ENCODE assay signal across 15 cellular contexts in the genomic region with DNA sequence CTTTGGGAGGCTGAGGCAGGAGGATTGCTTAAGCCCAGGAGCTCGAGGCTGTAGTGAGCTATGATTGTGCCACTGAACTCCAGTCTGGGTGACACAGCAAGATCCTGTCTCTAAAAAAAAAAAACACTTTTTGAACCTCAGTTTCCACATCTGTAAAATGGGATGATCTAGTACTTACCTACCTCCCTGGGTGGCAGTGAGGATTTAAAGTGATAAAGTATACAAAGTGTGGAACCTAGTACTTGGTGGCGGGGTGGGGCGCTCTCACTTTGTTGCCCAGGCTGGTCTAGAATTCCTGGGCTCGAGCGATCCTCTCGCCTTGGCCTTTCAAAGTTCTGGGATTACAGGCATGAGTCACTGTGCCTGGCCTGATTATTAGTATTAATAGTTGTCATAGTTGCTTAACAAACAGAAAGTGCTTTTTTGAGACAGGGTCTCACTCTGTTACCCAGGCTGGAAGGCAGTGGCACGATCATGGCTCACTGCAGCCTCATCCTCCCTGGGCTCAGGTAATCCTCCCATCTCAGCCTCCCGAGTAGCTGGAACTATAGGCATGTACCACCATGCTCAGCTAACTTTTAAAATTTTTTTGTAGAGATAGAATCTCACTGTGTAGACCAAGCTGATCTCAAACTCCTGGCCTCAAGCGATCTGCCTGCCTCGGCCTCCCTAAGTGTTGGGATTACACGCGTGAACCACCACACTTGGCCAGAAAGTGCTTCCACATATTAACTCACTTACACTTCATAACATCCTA. TPM values are rescaled to one million over a fixed set of nuclear protein-coding genes. Genes with fewer than 3 reads are reported as not detected.
DNase-seq lines count a peak whose midpoint lies in the region; ATAC-seq and TF ChIP-seq lines count a peak whose summit lies in the region.
"Had no signal": no experiment of that assay in that cellular context is flagged by ENCODE, and none has a peak within 500 bp of the region (broad histone marks: within the 10 kb centered on the region; RNA-seq: fewer than 3 reads in every experiment).

No MANE protein-coding gene starts in this region.

- WGBS in esophagus squamous epithelium, 2 donors, result 66 to 77% methylated on average over 9 to 12 of the region's 12 CpGs
- 84 to 96% methylated on average over 12 of the region's 12 CpGs for WGBS in body of pancreas, 2 donors

- TF ChIP-seq CTCF in esophagus squamous epithelium (IDR thresholded peaks at IDR 0.05) (no peak), body of pancreas (IDR thresholded peaks at IDR 0.05) (no peak)

- H3K36me3 ChIP-seq in esophagus squamous epithelium (no peaks in the 10 kb centered on the region), muscle layer of colon (ENCODE audit: insufficient read depth, low read length) (no peaks in the 10 kb centered on the region), body of pancreas (replicated peaks in 1 of 2; ENCODE audit: insufficient read depth in 1 of 2, low read depth in 2 of 2) (no peaks in the 10 kb centered on the region)
- H3K36me3 ChIP-seq: BE2C had no signal

- H3K27me3 ChIP-seq in esophagus squamous epithelium, result no peaks in the 10 kb centered on the region
- no peaks in the 10 kb centered on the region for H3K27me3 ChIP-seq in muscle layer of colon (ENCODE audit: control insufficient read depth in 1 of 2, insufficient read depth in 2 of 2, low read length in 2 of 2)
- H3K27me3 ChIP-seq in body of pancreas, result no peaks in the 10 kb centered on the region
- H3K27me3 ChIP-seq: BE2C had no signal

- ATAC-seq in body of pancreas, result no peak
- ATAC-seq: activated CD8-positive, alpha-beta memory T cell treated with anti-CD3 and anti-CD28 coated beads, Interleukin-2, amount 10 ng/mL, durations not matched to agents 7 days and 5 days; activated naive CD4-positive, alpha-beta T cell treated with anti-CD3 and anti-CD28 coated beads, Interleukin-2, amount 50 U/mL, for 72 hours had no signal

- no peak for TF ChIP-seq POLR2A in esophagus squamous epithelium (IDR thresholded peaks at IDR 0.05)
- no peak for TF ChIP-seq POLR2A in body of pancreas (IDR thresholded peaks at IDR 0.05)

- no peak overlapping the region for H3K9ac ChIP-seq in muscle layer of colon (ENCODE audit: low read length)

- intact Hi-C loops in esophagus squamous epithelium (cut with DNase I) (no loop called here), body of pancreas (cut with DNase I) (no loop called here)

- H3K4me1 ChIP-seq in esophagus squamous epithelium, result peaks cover 8 to 67% (median 35%) of the 10 kb centered on the region in 3 donors
- H3K4me1 ChIP-seq in muscle layer of colon (ENCODE audit: insufficient read depth, low read length), result peaks cover 1% of the 10 kb centered on the region
- H3K4me1 ChIP-seq in body of pancreas, result no peaks in the 10 kb centered on the region
- H3K4me1 ChIP-seq: BE2C had no signal

- no peak overlapping the region for H3K4me3 ChIP-seq in esophagus squamous epithelium
- no peak overlapping the region for H3K4me3 ChIP-seq in muscle layer of colon (ENCODE audit: low read depth in 1 of 2, low read length in 2 of 2)
- no peak overlapping the region for H3K4me3 ChIP-seq in body of pancreas

- DNase-seq in esophagus squamous epithelium (lab: John Stamatoyannopoulos, UW) (no peak), NCI-H1105 (lab: John Stamatoyannopoulos, UW) (no peak), NCI-H446 (lab: John Stamatoyannopoulos, UW) (no peak), body of pancreas (no peak)
- DNase-seq in activated T-cell treated with anti-CD3 and anti-CD28 coated beads, Interleukin-2, amount 50 U/mL, for 48 hours, result no peak
- DNase-seq: activated CD8-positive, alpha-beta memory T cell treated with anti-CD3 and anti-CD28 coated beads, Interleukin-2, amount 10 ng/mL, durations not matched to agents 7 days and 5 days; BE2C; effector memory CD4-positive, alpha-beta T cell; NCI-H2107; NK-92 treated with Interleukin-12 subunit alpha and Interleukin-12 subunit beta, amount 100 ng/mL, for 24 hours; stimulated activated CD8-positive, alpha-beta memory T cell treated with anti-CD3 and anti-CD28 coated beads, Interleukin-4, amount 100 ng/mL, for 48 hours had no signal

- H3K27ac ChIP-seq in angular gyrus (ENCODE audit: low read depth, low read length), result peak overlapping the region; percentile 69
- H3K27ac ChIP-seq in esophagus squamous epithelium, result peak overlapping the region; percentile 30 to 86 (median 62)
- peak overlapping the region; percentile 21 for H3K27ac ChIP-seq in muscle layer of colon (ENCODE audit: low read depth, low read length)
- H3K27ac ChIP-seq in temporal lobe (ENCODE audit: low read depth, low read length), result peak overlapping the region; percentile 88
- peak overlapping the region in 2 of 4 donors; percentile 28 to 51 for H3K27ac ChIP-seq in body of pancreas

- no peaks in the 10 kb centered on the region for H3K9me3 ChIP-seq in esophagus squamous epithelium
- H3K9me3 ChIP-seq in muscle layer of colon (ENCODE audit: low read length), result no peaks in the 10 kb centered on the region
- H3K9me3 ChIP-seq in body of pancreas, result no peaks in the 10 kb centered on the region
- H3K9me3 ChIP-seq: BE2C had no signal

RNA-seq across cellular contexts. Expression of a gene that starts 7.0 kb away (rescaled TPM):
- total RNA-seq in esophagus squamous epithelium, result 100 to 1,000 TPM in 2 of 4 donors, 10 to 100 TPM in 1, 1 to 10 TPM in 1; 5.9 to 248 (median 92.6) TPM
- 18.2 TPM for total RNA-seq in temporal lobe
- 100 to 1,000 TPM; 109 to 198 TPM for total RNA-seq in body of pancreas

RNA-seq across cellular contexts. Expression of a gene that starts 15.5 kb away (rescaled TPM):
- 10 to 100 TPM; 10.4 to 36.8 (median 16.4) TPM for total RNA-seq in esophagus squamous epithelium
- total RNA-seq in temporal lobe, result 14.5 TPM
- total RNA-seq in body of pancreas, result 10 to 100 TPM; 20.2 to 28.7 TPM

RNA-seq across cellular contexts. Expression of a gene that starts 27.8 kb away (rescaled TPM):
- 10 to 100 TPM; 44.5 to 74.8 (median 56.8) TPM for total RNA-seq in esophagus squamous epithelium
- total RNA-seq in temporal lobe, result 10.3 TPM
- total RNA-seq in body of pancreas, result 10 to 100 TPM; 41.0 to 43.8 TPM

RNA-seq across cellular contexts. Expression of a gene that starts 27.9 kb away (rescaled TPM):
- total RNA-seq in esophagus squamous epithelium (1 to 10 TPM; 4.1 to 6.5 (median 5.5) TPM), temporal lobe (3.2 TPM), body of pancreas (1 to 10 TPM; 3.3 to 5.2 TPM)

RNA-seq across cellular contexts. Expression of a gene that starts 31.5 kb away (rescaled TPM):
- total RNA-seq in esophagus squamous epithelium (1 to 10 TPM in 2 of 4 donors, not detected in 2; 1.1 to 1.3 TPM), temporal lobe (0.25 TPM), body of pancreas (1 to 10 TPM; 1.3 to 2.6 TPM)
